Comparison of ENCODE assay signal across 19 cellular contexts in genomic region chr12:114361545-114361944, GRCh38. TPM values are rescaled to one million over a fixed set of nuclear protein-coding genes. Genes with fewer than 3 reads are reported as not detected.
A peak's percentile ranks its signal among the peaks of the same experiment; 100 is the strongest.
DNase-seq lines count a peak whose midpoint lies in the region; ATAC-seq and TF ChIP-seq lines count a peak whose summit lies in the region.
"Had no signal": no experiment of that assay in that cellular context is flagged by ENCODE, and none has a peak within 500 bp of the region (broad histone marks: within the 10 kb centered on the region; RNA-seq: fewer than 3 reads in every experiment).

No MANE protein-coding gene starts in this region.

- peak overlapping the region; percentile 63 for H2AFZ ChIP-seq in neural progenitor cell (replicated peaks)

- H3K4me1 Mint-ChIP-seq in endodermal cell (peaks cover 16% of the 10 kb centered on the region), neural progenitor cell (no peaks in the 10 kb centered on the region)
- H3K4me1 Mint-ChIP-seq: CD14-positive monocyte had no signal

- peaks cover 6% of the 10 kb centered on the region for H3K9me3 ChIP-seq in endodermal cell (ENCODE audit: control insufficient read depth, low read length)
- peaks cover 0 to 6% (median 0%) of the 10 kb centered on the region in 11 donors for H3K9me3 ChIP-seq in heart right ventricle
- H3K9me3 ChIP-seq in neural progenitor cell (ENCODE audit: low read depth) = no peaks in the 10 kb centered on the region
- H3K9me3 ChIP-seq in upper lobe of right lung = no peaks in the 10 kb centered on the region

- TF ChIP-seq CTCF in endodermal cell (conservative IDR thresholded peaks at IDR 0.05) = no peak
- no peak for TF ChIP-seq CTCF in heart right ventricle (IDR thresholded peaks at IDR 0.05)
- TF ChIP-seq CTCF in neural progenitor cell (IDR thresholded peaks at IDR 0.05) = no peak
- TF ChIP-seq CTCF in brain microvascular endothelial cell (IDR thresholded peaks at IDR 0.05; ENCODE audit: low read depth, low read length, missing control alignments) = no peak
- no peak for TF ChIP-seq CTCF in upper lobe of right lung (IDR thresholded peaks at IDR 0.05)

- DNase-seq in endodermal cell = peak; percentile 76
- DNase-seq in heart right ventricle = no peak
- peak; percentile 17 for DNase-seq in iPS-NIHi11 (ENCODE audit: low spot score)
- DNase-seq in neural progenitor cell (ENCODE audit: low spot score) = no peak
- DNase-seq in brain microvascular endothelial cell = no peak
- no peak for DNase-seq in upper lobe of right lung
- DNase-seq: CD8-positive, alpha-beta T cell; COR-L47; DMS153; DMS79 treated with DMSO at 0.1 percent for 48 hours; EL; GDM1; HCEC 1CT; HFFc6 had no signal

- H3F3A ChIP-seq in neural progenitor cell (ENCODE audit: low read depth) = no peaks in the 10 kb centered on the region

- H3K27me3 Mint-ChIP-seq in endodermal cell (ENCODE audit: insufficient read depth) = peaks cover 28% of the 10 kb centered on the region
- peaks cover 7% of the 10 kb centered on the region for H3K27me3 Mint-ChIP-seq in neural progenitor cell (ENCODE audit: insufficient read depth, low read depth)

- no peaks in the 10 kb centered on the region for H3K36me3 ChIP-seq in endodermal cell (ENCODE audit: control insufficient read depth, insufficient read depth, low read length)
- H3K36me3 ChIP-seq in heart right ventricle = peaks cover 0 to 40% (median 8%) of the 10 kb centered on the region in 9 donors
- no peaks in the 10 kb centered on the region for H3K36me3 ChIP-seq in neural progenitor cell
- H3K36me3 ChIP-seq in brain microvascular endothelial cell (replicated peaks) = no peaks in the 10 kb centered on the region
- peaks cover 17% of the 10 kb centered on the region for H3K36me3 ChIP-seq in upper lobe of right lung

- intact Hi-C loops in heart right ventricle (cut with DNase I) = no loop called here
- intact Hi-C loops in upper lobe of right lung (cut with DNase I) = no loop called here

- in situ Hi-C loops in brain microvascular endothelial cell (cut with HindIII; ENCODE audit: low pct_ligation_motif_present, low sequenced_read_pairs) = no loop called here

- H3K4me3 ChIP-seq in endodermal cell (ENCODE audit: low read length) = no peak overlapping the region
- no peak overlapping the region for H3K4me3 ChIP-seq in heart right ventricle
- no peak overlapping the region for H3K4me3 ChIP-seq in neural progenitor cell
- no peak overlapping the region for H3K4me3 ChIP-seq in brain microvascular endothelial cell (ENCODE audit: low read depth, low read length)
- H3K4me3 ChIP-seq in upper lobe of right lung = no peak overlapping the region
- H3K4me3 ChIP-seq: A549 had no signal

- no peak overlapping the region for H3K4me2 ChIP-seq in neural progenitor cell
- H3K4me2 ChIP-seq: A549 had no signal

- H3K9ac ChIP-seq in endodermal cell (ENCODE audit: extremely low read depth, low read length, poor library complexity, severe bottlenecking) = no peak overlapping the region
- H3K9ac ChIP-seq in neural progenitor cell = no peak overlapping the region

- H3K27ac Mint-ChIP-seq in endodermal cell (peak overlapping the region; percentile 66), neural progenitor cell (no peak overlapping the region)
- H3K27ac Mint-ChIP-seq: CD8-positive, alpha-beta T cell; HFFc6 had no signal

- no peaks in the 10 kb centered on the region for H4K20me1 ChIP-seq in neural progenitor cell (ENCODE audit: low read depth)

- H3K79me2 ChIP-seq in neural progenitor cell (ENCODE audit: low read depth) = no peaks in the 10 kb centered on the region

- peaks cover 12% of the 10 kb centered on the region for H3K27me3 ChIP-seq in endodermal cell (ENCODE audit: control insufficient read depth, insufficient read depth, low read length, poor library complexity, severe bottlenecking)
- no peaks in the 10 kb centered on the region for H3K27me3 ChIP-seq in heart right ventricle
- H3K27me3 ChIP-seq in neural progenitor cell = peaks cover 6% of the 10 kb centered on the region
- H3K27me3 ChIP-seq in brain microvascular endothelial cell (replicated peaks) = no peaks in the 10 kb centered on the region
- no peaks in the 10 kb centered on the region for H3K27me3 ChIP-seq in upper lobe of right lung

- WGBS in endodermal cell (ENCODE audit: insufficient coverage in 1 of 2, insufficient read length in 1 of 2), 2 experiments = 50 to 69% methylated on average over 3 to 5 of the region's 5 CpGs
- WGBS in heart right ventricle, 2 donors = 18 to 23% methylated on average over 5 of the region's 5 CpGs

- H3K36me3 Mint-ChIP-seq in endodermal cell (ENCODE audit: low read depth) (no peaks in the 10 kb centered on the region), neural progenitor cell (no peaks in the 10 kb centered on the region)
- H3K36me3 Mint-ChIP-seq: CD14-positive monocyte; CD8-positive, alpha-beta T cell had no signal

- H3K4me3 Mint-ChIP-seq in endodermal cell = no peak overlapping the region
- no peak overlapping the region for H3K4me3 Mint-ChIP-seq in neural progenitor cell
- H3K4me3 Mint-ChIP-seq: CD14-positive monocyte; CD8-positive, alpha-beta T cell; HFFc6 had no signal

- H3K9me3 Mint-ChIP-seq in endodermal cell (peaks cover 5% of the 10 kb centered on the region), neural progenitor cell (no peaks in the 10 kb centered on the region)
- H3K9me3 Mint-ChIP-seq: HFFc6 had no signal

- peak in 7 of 8 donors; percentile 25 to 83 (median 61) for ATAC-seq in heart right ventricle
- no peak for ATAC-seq in GM21737 (IDR thresholded peaks at IDR 0.05; ENCODE audit: unreplicated experiment)
- no peak for ATAC-seq in upper lobe of right lung
- ATAC-seq: A549; CD8-positive, alpha-beta T cell; HepG2 had no signal

- H3K27ac ChIP-seq in endodermal cell (ENCODE audit: low read depth, low read length) (no peak overlapping the region), heart right ventricle (peak overlapping the region in 6 of 10 donors; percentile 27 to 64 (median 47)), neural progenitor cell (no peak overlapping the region), brain microvascular endothelial cell (no peak overlapping the region), upper lobe of right lung (no peak overlapping the region)
- H3K27ac ChIP-seq: A549 had no signal

- H3K4me1 ChIP-seq in endodermal cell (ENCODE audit: control insufficient read depth, insufficient read depth, low read length) = peaks cover 8% of the 10 kb centered on the region
- H3K4me1 ChIP-seq in heart right ventricle = peaks cover 0 to 24% (median 6%) of the 10 kb centered on the region in 9 donors
- H3K4me1 ChIP-seq in neural progenitor cell = peaks cover 4% of the 10 kb centered on the region
- H3K4me1 ChIP-seq in upper lobe of right lung = no peaks in the 10 kb centered on the region
- H3K4me1 ChIP-seq: A549 had no signal

RNA-seq across cellular contexts. Expression of gene TBX5, which starts 44.4 kb away (rescaled TPM):
- total RNA-seq in endodermal cell (not detected), heart right ventricle (10 to 100 TPM; 24.6 to 70.1 (median 54.3) TPM), neural progenitor cell (ENCODE audit: low replicate concordance) (not detected in 2 replicates), upper lobe of right lung (22.3 TPM)
- polyA plus RNA-seq in endodermal cell (2013, experiment 1 of 2) = 0.14 TPM
- 0.17 TPM for polyA plus RNA-seq in endodermal cell (2013, experiment 2 of 2)
- 10 to 100 TPM in 1 of 2 donors, 1 to 10 TPM in 1; 4.0 to 30.2 TPM for polyA plus RNA-seq in heart right ventricle
- total RNA-seq: CD8-positive, alpha-beta T cell; H4; HepG2 had no signal
- polyA plus RNA-seq: A549, CD14-positive monocyte, HepG2 had no signal

Comparison
In these comparisons a context has a peak if more than half of its experiments do, and no peak if none do; other contexts are left out.
1. DNase-seq: peak in endodermal cell (single experiment) and iPS-NIHi11 (single experiment); none in heart right ventricle (0 of 2), neural progenitor cell (single experiment), brain microvascular endothelial cell (single experiment) and upper lobe of right lung (single experiment).
2. H3K27ac ChIP-seq: peak in heart right ventricle (6 of 10); none in endodermal cell (single experiment), neural progenitor cell (single experiment), brain microvascular endothelial cell (single experiment) and upper lobe of right lung (single experiment).
3. ATAC-seq: peak in heart right ventricle (7 of 8); none in GM21737 (single experiment) and upper lobe of right lung (single experiment).
4. RNA of gene TBX5, which starts 44.4 kb away (total RNA-seq): 24.6 to 70.1 TPM in heart right ventricle and 22.3 TPM in upper lobe of right lung (single experiment); not detected in endodermal cell and not detected in neural progenitor cell; every median in the first group is over 10 times any median in the second.